8 cellular contexts compared by ENCODE assay signal in the genomic region with DNA sequence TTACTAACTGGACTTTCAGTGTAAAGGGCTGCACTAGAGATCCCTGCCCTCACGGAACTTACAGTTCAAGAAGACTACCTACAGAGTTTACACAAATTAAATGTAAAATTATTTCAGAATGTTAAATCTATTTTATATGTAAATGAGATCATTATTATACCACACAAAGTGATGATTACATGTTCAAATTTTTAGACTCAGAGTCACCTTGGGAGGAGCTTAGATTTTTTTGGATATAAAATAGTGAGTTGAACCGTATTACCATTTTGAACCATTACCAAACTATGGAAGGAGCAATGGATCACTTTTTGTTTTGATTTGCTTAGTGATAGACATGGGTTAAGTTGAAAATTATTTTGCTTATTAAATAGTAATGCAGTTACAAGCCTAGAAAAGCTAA. TPM values are rescaled to one million over a fixed set of nuclear protein-coding genes. Genes with fewer than 3 reads are reported as not detected.
DNase-seq lines count a peak whose midpoint lies in the region; ATAC-seq and TF ChIP-seq lines count a peak whose summit lies in the region.

No MANE protein-coding gene starts in this region.

- TF ChIP-seq CTCF in LNCaP clone FGC (IDR thresholded peaks at IDR 0.05; ENCODE audit: control insufficient read depth, extremely low read depth, insufficient read depth) = no peak
- no peak for TF ChIP-seq CTCF in coronary artery (IDR thresholded peaks at IDR 0.05)

- H3K9me3 ChIP-seq in BLaER1 treated with 17β-estradiol and CSF1 and Interleukin-3, amounts not matched to agents 10 nM and 100 nM (replicated peaks in 1 of 11) = no peaks in the 10 kb centered on the region

- H3K4me3 Mint-ChIP-seq in naive thymus-derived CD8-positive, alpha-beta T cell = peak overlapping the region in 9 of 10 donors; percentile 90 to 97 (median 95)

- H3K36me3 Mint-ChIP-seq in naive thymus-derived CD8-positive, alpha-beta T cell = peaks cover 0 to 19% (median 2%) of the 10 kb centered on the region in 3 donors

- peak overlapping the region; percentile 76 to 98 (median 86) for H3K4me3 ChIP-seq in BLaER1 treated with 17β-estradiol and CSF1 and Interleukin-3, amounts not matched to agents 10 nM and 100 nM
- peak overlapping the region; percentile 94 for H3K4me3 ChIP-seq in LNCaP clone FGC (ENCODE audit: low read depth, low read length)
- peak overlapping the region; percentile 86 for H3K4me3 ChIP-seq in coronary artery

- peak overlapping the region in 1 of 10 donors; percentile 81 for H3K27ac Mint-ChIP-seq in naive thymus-derived CD8-positive, alpha-beta T cell

- peak overlapping the region; percentile 90 to 99 (median 96); a peak in 19 of 22 replicates for H3K9ac ChIP-seq in BLaER1 treated with 17β-estradiol and CSF1 and Interleukin-3, amounts not matched to agents 10 nM and 100 nM

- POLR2A ChIA-PET in naive thymus-derived CD8-positive, alpha-beta T cell (lab: Charles Lee) = interaction anchor here (1.0 to 2.5 kb wide), 5 partner anchors 22 to 703 kb away, joined by 3 to 19 read pairs (median 8); partner anchors contain the start of genes RPL27A, TMEM41B and TRIM66

- no peak for ATAC-seq in naive thymus-derived CD8-positive, alpha-beta T cell
- no peak for ATAC-seq in GM18519 (IDR thresholded peaks at IDR 0.05; ENCODE audit: low FRiP score, unreplicated experiment)

- peaks cover 10 to 46% (median 42%) of the 10 kb centered on the region in 4 donors for H3K4me1 Mint-ChIP-seq in naive thymus-derived CD8-positive, alpha-beta T cell

- no peaks in the 10 kb centered on the region for H3K27me3 Mint-ChIP-seq in naive thymus-derived CD8-positive, alpha-beta T cell

- H3K4me1 ChIP-seq in BLaER1 treated with 17β-estradiol and CSF1 and Interleukin-3, amounts not matched to agents 10 nM and 100 nM = peaks cover 10 to 35% (median 24%) of the 10 kb centered on the region in 10 experiments; a peak in 19 of 20 replicates

- H3K9me3 Mint-ChIP-seq in naive thymus-derived CD8-positive, alpha-beta T cell = no peaks in the 10 kb centered on the region

- peak overlapping the region; percentile 80 to 96 (median 89) for H3K4me2 ChIP-seq in BLaER1 treated with 17β-estradiol and CSF1 and Interleukin-3, amounts not matched to agents 10 nM and 100 nM

- H3K27ac ChIP-seq in BLaER1 treated with 17β-estradiol and CSF1 and Interleukin-3, amounts not matched to agents 10 nM and 100 nM = peak overlapping the region in 5 of 11 experiments; percentile 85 to 98 (median 95); a peak in 4 of 22 replicates
- no peak overlapping the region for H3K27ac ChIP-seq in coronary artery

- peaks cover 54 to 66% (median 64%) of the 10 kb centered on the region in 11 experiments for H4K20me1 ChIP-seq in BLaER1 treated with 17β-estradiol and CSF1 and Interleukin-3, amounts not matched to agents 10 nM and 100 nM

- DNase-seq in LNCaP clone FGC (ENCODE audit: low read depth) (no peak), coronary artery (ENCODE audit: low spot score) (no peak), germinal center (ENCODE audit: low spot score) (no peak), retina (no peak), NCI-H1436 treated with DMSO at 0.1 percent for 48 hours (lab: John Stamatoyannopoulos, UW) (no peak)
- DNase-seq in naive thymus-derived CD8-positive, alpha-beta T cell = no peak

- no peaks in the 10 kb centered on the region for H3K27me3 ChIP-seq in BLaER1 treated with 17β-estradiol and CSF1 and Interleukin-3, amounts not matched to agents 10 nM and 100 nM

- peaks cover 8 to 55% (median 41%) of the 10 kb centered on the region in 11 experiments; a peak in 21 of 22 replicates for H3K36me3 ChIP-seq in BLaER1 treated with 17β-estradiol and CSF1 and Interleukin-3, amounts not matched to agents 10 nM and 100 nM

RNA-seq across cellular contexts. Expression of gene IPO7, which starts 1.6 kb away (rescaled TPM):
- total RNA-seq in naive thymus-derived CD8-positive, alpha-beta T cell = 10 to 100 TPM; 66.9 to 73.7 TPM
- polyA plus RNA-seq in naive thymus-derived CD8-positive, alpha-beta T cell = 10 to 100 TPM in 1 of 3 donors, 1 to 10 TPM in 2; 3.7 to 11.2 (median 5.9) TPM
